In genomic region chr10:60728056-60728455, GRCh38 we compare ENCODE assay signal across 20 cellular contexts. TPM values are rescaled to one million over a fixed set of nuclear protein-coding genes. Genes with fewer than 3 reads are reported as not detected.
DNase-seq lines count a peak whose midpoint lies in the region; TF ChIP-seq lines count a peak whose summit lies in the region.
"Had no signal": no experiment of that assay in that cellular context is flagged by ENCODE, and none has a peak within 500 bp of the region (broad histone marks: within the 10 kb centered on the region; RNA-seq: fewer than 3 reads in every experiment).

No MANE protein-coding gene starts in this region.

- TF ChIP-seq CTCF in VCaP (conservative IDR thresholded peaks at IDR 0.05) (no peak), epithelial cell of esophagus (IDR thresholded peaks at IDR 0.05; ENCODE audit: insufficient read depth, low read depth, low read length, missing control alignments) (no peak)

- H3K36me3 ChIP-seq in MG63: no peaks in the 10 kb centered on the region
- H3K36me3 ChIP-seq: BLaER1, brain microvascular endothelial cell, ovary, tibial nerve had no signal

- H3K27me3 ChIP-seq in MG63: peaks cover 48% of the 10 kb centered on the region
- H3K27me3 ChIP-seq: BLaER1, brain microvascular endothelial cell, ovary had no signal

- H3K9me3 ChIP-seq in MG63: no peaks in the 10 kb centered on the region
- H3K9me3 ChIP-seq: ovary, tibial nerve had no signal

- H3K27ac ChIP-seq in VCaP: peak overlapping the region; percentile 99
- H3K27ac ChIP-seq: BLaER1, brain microvascular endothelial cell, ovary, RWPE1, tibial nerve had no signal

- peak; percentile 8 for DNase-seq in CD1c-positive myeloid dendritic cell (ENCODE audit: extremely low spot score)
- peak; percentile 12 for DNase-seq in COLO829 (ENCODE audit: low spot score)
- peak; percentile 53 for DNase-seq in epithelial cell of esophagus (ENCODE audit: low read depth)
- DNase-seq in MG63: no peak
- DNase-seq in iPS-NIHi11 (ENCODE audit: low spot score): no peak
- DNase-seq in cerebellum (ENCODE audit: low spot score): no peak
- DNase-seq in OCI-M1 (lab: John Stamatoyannopoulos, UW): no peak
- DNase-seq: activated CD4-positive, CD25-positive, alpha-beta regulatory T cell treated with anti-CD3 and anti-CD28 coated beads, Interleukin-2, amount 50 U/mL, for 72 hours; activated effector memory CD4-positive, alpha-beta T cell treated with Interleukin-2 at 50 U/mL for 16 hours; brain microvascular endothelial cell; effector CD8-positive, alpha-beta T cell; NCI-H2107; NCI-H748 treated with DMSO at 0.1 percent for 48 hours; ovary; stimulated activated CD4-positive, alpha-beta T cell treated with anti-CD3 and anti-CD28 coated beads, Interleukin-4, amount 100 ng/mL, for 1 hour; stimulated activated CD8-positive, alpha-beta memory T cell treated with anti-CD3 and anti-CD28 coated beads, Interleukin-4, amount 100 ng/mL, for 48 hours had no signal

- H3K4me3 ChIP-seq in epithelial cell of esophagus (ENCODE audit: low read length) (no peak overlapping the region), MG63 (no peak overlapping the region)
- H3K4me3 ChIP-seq: BLaER1, ovary, tibial nerve had no signal

RNA-seq across cellular contexts. Expression of gene CDK1, which starts 50.2 kb away (rescaled TPM):
- 131 and 164 TPM in 2 replicates for total RNA-seq in MG63 (2014; rRNA removed; shearing (Covaris generic); ENCODE audit: low replicate concordance)
- 46.9 TPM for total RNA-seq in cerebellum

Comparison
In these comparisons a context has a peak if more than half of its experiments do, and no peak if none do; other contexts are left out.
1. DNase-seq: peak in CD1c-positive myeloid dendritic cell (single experiment), COLO829 (single experiment) and epithelial cell of esophagus (single experiment); none in MG63 (single experiment), iPS-NIHi11 (single experiment), cerebellum (single experiment) and OCI-M1 (single experiment).